In the genomic region with DNA sequence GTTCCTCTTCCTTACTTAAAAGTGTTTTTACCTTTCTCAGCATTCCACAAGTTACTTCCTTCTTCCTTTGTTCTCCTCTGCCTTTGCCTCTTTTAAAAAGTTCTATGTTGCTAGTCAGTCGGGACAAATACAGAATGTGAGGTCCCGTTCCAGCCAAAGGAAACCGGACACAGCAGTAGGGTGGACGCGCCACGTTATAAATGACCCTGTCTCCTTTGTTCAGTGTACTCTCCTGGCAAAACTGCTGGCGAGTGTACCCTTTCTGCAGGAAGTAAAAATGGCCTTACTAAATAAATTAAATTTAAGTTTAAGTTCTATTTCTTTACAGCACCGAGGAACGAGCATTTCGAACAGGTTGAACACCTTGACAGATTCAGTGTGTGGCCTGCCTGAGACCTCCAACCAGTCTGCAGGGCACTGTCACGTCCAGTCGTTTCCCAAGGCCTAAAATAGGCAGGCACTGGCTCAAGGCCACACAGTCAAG, we compare ENCODE assay signal across 8 cellular contexts. TPM values are rescaled to one million over a fixed set of nuclear protein-coding genes. Genes with fewer than 3 reads are reported as not detected.
DNase-seq lines count a peak whose midpoint lies in the region; ATAC-seq and TF ChIP-seq lines count a peak whose summit lies in the region.
"Not testable (repeated sequence)": the region's sequence is repeated elsewhere in the genome, so short reads cannot be mapped to it uniquely, and the experiment has no call there.

No MANE protein-coding gene starts in this region.

- H3K4me1 ChIP-seq in suprapubic skin, result peaks cover 16% of the 10 kb centered on the region

- not testable (repeated sequence) for H3K27me3 Mint-ChIP-seq in activated naive CD4-positive, alpha-beta T cell treated with anti-CD3 and anti-CD28 coated beads, Interleukin-2, amount 10 ng/mL, durations not matched to agents 7 days and 5 days; effector memory CD8-positive, alpha-beta T cell; immature natural killer cell (ENCODE audit: low read depth in 3 of 3); neural crest cell (ENCODE audit: low read depth)

- peak overlapping the region; percentile 98 for H3K27ac ChIP-seq in RWPE1
- H3K27ac ChIP-seq in suprapubic skin, result peak overlapping the region; percentile 80

- H3K4me1 Mint-ChIP-seq in activated naive CD4-positive, alpha-beta T cell treated with anti-CD3 and anti-CD28 coated beads, Interleukin-2, amount 10 ng/mL, durations not matched to agents 7 days and 5 days, result peaks cover 26% of the 10 kb centered on the region
- H3K4me1 Mint-ChIP-seq in effector memory CD8-positive, alpha-beta T cell (ENCODE audit: low read depth in 2 of 2), result peaks cover 13 to 21% of the 10 kb centered on the region in 2 donors
- H3K4me1 Mint-ChIP-seq in immature natural killer cell (peaks cover 24 to 37% of the 10 kb centered on the region in 2 donors), neural crest cell (peaks cover 25% of the 10 kb centered on the region)

- peak overlapping the region; percentile 60 for H3K4me3 ChIP-seq in suprapubic skin

- TF ChIP-seq CTCF in RWPE1 (conservative IDR thresholded peaks at IDR 0.05; ENCODE audit: low read depth); neural crest cell (conservative IDR thresholded peaks at IDR 0.05); suprapubic skin (IDR thresholded peaks at IDR 0.05): not testable (repeated sequence)

- not testable (repeated sequence) for TF ChIP-seq EP300 in suprapubic skin (IDR thresholded peaks at IDR 0.05)

- 12% methylated on average over 12 of the region's 12 CpGs for WGBS in suprapubic skin

- not testable (repeated sequence) for H3K36me3 ChIP-seq in suprapubic skin

- POLR2A ChIA-PET in RWPE1 (lab: Yijun Ruan, JAX; ENCODE audit: low non-redundant PET), result interaction anchor here (0.7 to 1.2 kb wide), 2 partner anchors 41 to 339 kb away, joined by 3 to 5 read pairs; no protein-coding TSS in a partner anchor

- not testable (repeated sequence) for H3K27me3 ChIP-seq in suprapubic skin

- H3K9me3 ChIP-seq in suprapubic skin, result not testable (repeated sequence)

- CTCF ChIA-PET in RWPE1 (lab: Yijun Ruan, JAX), result interaction anchor here (0.7 to 1.2 kb wide), 2 partner anchors 244 to 495 kb away, joined by 3 read pairs; no protein-coding TSS in a partner anchor
- CTCF ChIA-PET in activated naive CD4-positive, alpha-beta T cell treated with anti-CD3 and anti-CD28 coated beads, Interleukin-2, amount 10 ng/mL, durations not matched to agents 7 days and 5 days (lab: Charles Lee), result interaction anchor here (1.1 to 2.0 kb wide), 3 partner anchors 11 to 69 kb away, joined by 3 to 7 read pairs (median 3); no protein-coding TSS in a partner anchor

- peak; percentile 24 for ATAC-seq in HG03378 (IDR thresholded peaks at IDR 0.05; ENCODE audit: unreplicated experiment)
- ATAC-seq in effector memory CD8-positive, alpha-beta T cell (replicated peaks), result not testable (repeated sequence)

- H3K9me3 Mint-ChIP-seq in activated naive CD4-positive, alpha-beta T cell treated with anti-CD3 and anti-CD28 coated beads, Interleukin-2, amount 10 ng/mL, durations not matched to agents 7 days and 5 days; effector memory CD8-positive, alpha-beta T cell; immature natural killer cell; neural crest cell: not testable (repeated sequence)

- not testable (repeated sequence) for TF ChIP-seq POLR2A in suprapubic skin (IDR thresholded peaks at IDR 0.05)

- H3K27ac Mint-ChIP-seq in activated naive CD4-positive, alpha-beta T cell treated with anti-CD3 and anti-CD28 coated beads, Interleukin-2, amount 10 ng/mL, durations not matched to agents 7 days and 5 days, result peak overlapping the region; percentile 89
- H3K27ac Mint-ChIP-seq in effector memory CD8-positive, alpha-beta T cell, result peak overlapping the region; percentile 96 to 99
- H3K27ac Mint-ChIP-seq in immature natural killer cell (peak overlapping the region; percentile 88 to 97 (median 94)), neural crest cell (ENCODE audit: unreplicated experiment) (peak overlapping the region; percentile 90)

- DNase-seq in COLO668 (lab: John Stamatoyannopoulos, UW; ENCODE audit: unreplicated experiment) (peak; percentile 35), immature natural killer cell (peak in 1 of 3 donors; percentile 0)
- not testable (repeated sequence) for DNase-seq in RWPE1 (ENCODE audit: low spot score); activated naive CD4-positive, alpha-beta T cell treated with anti-CD3 and anti-CD28 coated beads, Interleukin-2, amount 10 ng/mL, durations not matched to agents 7 days and 5 days; effector memory CD8-positive, alpha-beta T cell; neural crest cell (ENCODE audit: low read depth, low spot score); suprapubic skin (ENCODE audit: low spot score in 2 of 2)

- H3K36me3 Mint-ChIP-seq in activated naive CD4-positive, alpha-beta T cell treated with anti-CD3 and anti-CD28 coated beads, Interleukin-2, amount 10 ng/mL, durations not matched to agents 7 days and 5 days, result peaks cover 16% of the 10 kb centered on the region
- peaks cover 10% of the 10 kb centered on the region for H3K36me3 Mint-ChIP-seq in effector memory CD8-positive, alpha-beta T cell (ENCODE audit: insufficient read depth)
- H3K36me3 Mint-ChIP-seq in immature natural killer cell; neural crest cell (ENCODE audit: low read depth): not testable (repeated sequence)

- H3K4me3 Mint-ChIP-seq in activated naive CD4-positive, alpha-beta T cell treated with anti-CD3 and anti-CD28 coated beads, Interleukin-2, amount 10 ng/mL, durations not matched to agents 7 days and 5 days, result peak overlapping the region; percentile 91
- H3K4me3 Mint-ChIP-seq in effector memory CD8-positive, alpha-beta T cell, result peak overlapping the region; percentile 96 to 100
- H3K4me3 Mint-ChIP-seq in immature natural killer cell (peak overlapping the region; percentile 96 to 100 (median 98)), neural crest cell (peak overlapping the region; percentile 98)

RNA-seq across cellular contexts. Expression of a gene that starts 0.5 kb away (rescaled TPM):
- 1 to 10 TPM; 2.0 to 4.7 (median 4.2) TPM for polyA plus RNA-seq in immature natural killer cell
- 40.4 and 43.6 TPM in 2 replicates for total RNA-seq in neural crest cell
- 10 to 100 TPM; 11.0 to 21.8 (median 18.0) TPM for total RNA-seq in suprapubic skin

RNA-seq across cellular contexts. Expression of a gene that starts 0.6 kb away (rescaled TPM):
- polyA plus RNA-seq in immature natural killer cell, result 1 to 10 TPM; 1.2 to 1.8 (median 1.7) TPM
- total RNA-seq in neural crest cell (9.5 and 10.1 TPM in 2 replicates), suprapubic skin (1 to 10 TPM; 3.5 to 9.1 (median 3.9) TPM)

RNA-seq across cellular contexts. Expression of a gene that starts 41.9 kb away (rescaled TPM):
- polyA plus RNA-seq in immature natural killer cell, result 1 to 10 TPM in 2 of 3 donors, not detected in 1; 4.1 to 5.5 TPM
- 0.40 and 0.48 TPM in 2 replicates for total RNA-seq in neural crest cell
- total RNA-seq in suprapubic skin, result 10 to 100 TPM in 3 of 4 donors, 1 to 10 TPM in 1; 5.2 to 11.7 (median 11.0) TPM
